16 cellular contexts compared by ENCODE assay signal in genomic region chr2:196515041-196515440, GRCh38.
DNase-seq lines count a peak whose midpoint lies in the region; ATAC-seq and TF ChIP-seq lines count a peak whose summit lies in the region.
"Had no signal": no experiment of that assay in that cellular context is flagged by ENCODE, and none has a peak within 500 bp of the region (broad histone marks: within the 10 kb centered on the region; RNA-seq: fewer than 3 reads in every experiment).

No MANE protein-coding gene starts in this region.

- H3K9me3 ChIP-seq in BE2C, result no peaks in the 10 kb centered on the region
- no peaks in the 10 kb centered on the region for H3K9me3 ChIP-seq in Panc1 (ENCODE audit: control insufficient read depth, insufficient read depth, low read depth, low read length)
- no peaks in the 10 kb centered on the region for H3K9me3 ChIP-seq in prostate gland
- H3K9me3 ChIP-seq: HAP-1, MG63, transverse colon had no signal

- H3K4me3 ChIP-seq in BE2C (ENCODE audit: low read depth, low read length), result no peak overlapping the region
- H3K4me3 ChIP-seq in Panc1 (ENCODE audit: low read depth in 2 of 2, low read length in 2 of 2), result no peak overlapping the region
- H3K4me3 ChIP-seq in prostate gland, result no peak overlapping the region
- H3K4me3 ChIP-seq: HAP-1, MG63, transverse colon had no signal

- no peak for TF ChIP-seq CTCF in BE2C (IDR thresholded peaks at IDR 0.05; ENCODE audit: low read depth, low read length)
- no peak for TF ChIP-seq CTCF in Panc1 (IDR thresholded peaks at IDR 0.05)
- TF ChIP-seq CTCF in prostate gland (IDR thresholded peaks at IDR 0.05), result no peak

- no peaks in the 10 kb centered on the region for H3K36me3 ChIP-seq in BE2C
- no peaks in the 10 kb centered on the region for H3K36me3 ChIP-seq in Panc1 (ENCODE audit: control insufficient read depth, insufficient read depth, low read length)
- H3K36me3 ChIP-seq in prostate gland, result no peaks in the 10 kb centered on the region
- H3K36me3 ChIP-seq: HAP-1, MG63, transverse colon had no signal

- POLR2A ChIA-PET in Panc1 (lab: Charles Lee), result no interaction called here

- CTCF ChIA-PET in Panc1 (lab: Charles Lee), result interaction anchor here (0.6 kb wide), 1 partner anchor 121 kb away, joined by 4 read pairs; no protein-coding TSS in a partner anchor

- DNase-seq in BE2C (peak; percentile 61), NCI-H1694 treated with DMSO at 0.1 percent for 48 hours (lab: John Stamatoyannopoulos, UW) (peak; percentile 39), Panc1 (ENCODE audit: low read depth, low spot score) (no peak), left cardiac atrium (peak; percentile 28), prostate gland (ENCODE audit: low spot score) (no peak), NCI-H187 treated with DMSO at 0.1 percent for 48 hours (lab: John Stamatoyannopoulos, UW) (no peak)
- DNase-seq in stimulated activated CD4-positive, alpha-beta T cell treated with anti-CD3 and anti-CD28 coated beads, Interleukin-4, amount 100 ng/mL, for 1 hour, result no peak
- DNase-seq: activated CD4-positive, alpha-beta T cell treated with anti-CD3 and anti-CD28 coated beads, Interleukin-2, amount 50 U/mL, for 48 hours; activated T-cell treated with anti-CD3 and anti-CD28 coated beads, Interleukin-2, amount 50 U/mL, for 24 hours; CD4-positive, CD25-positive, alpha-beta regulatory T cell; foreskin fibroblast; MG63; NCI-H2081 treated with DMSO at 0.1 percent for 48 hours; transverse colon had no signal

- H3K27me3 ChIP-seq in BE2C, result no peaks in the 10 kb centered on the region
- no peaks in the 10 kb centered on the region for H3K27me3 ChIP-seq in Panc1 (ENCODE audit: control insufficient read depth, insufficient read depth, low read length)
- H3K27me3 ChIP-seq in prostate gland (replicated peaks; ENCODE audit: insufficient read depth), result no peaks in the 10 kb centered on the region
- H3K27me3 ChIP-seq: MG63, transverse colon had no signal

- no TSS peak for BruUV-seq in Panc1 (replicated peaks; lab: Mats Ljungman, UMichigan)

- H3K4me1 ChIP-seq in BE2C (peaks cover 17% of the 10 kb centered on the region), Panc1 (ENCODE audit: control insufficient read depth, insufficient read depth, low read length) (peaks cover 3% of the 10 kb centered on the region; the same call in 1 of the 2 replicates), prostate gland (replicated peaks) (no peaks in the 10 kb centered on the region)
- H3K4me1 ChIP-seq: HAP-1, transverse colon had no signal

- intact Hi-C loops in Panc1 (cut with micrococcal nuclease; ENCODE audit: unreplicated experiment) (no loop called here), left cardiac atrium (cut with DNase I) (no loop called here), prostate gland (cut with DNase I) (no loop called here)

- no peak for TF ChIP-seq POLR2A in prostate gland (IDR thresholded peaks at IDR 0.05)

- 44% methylated on average over 11 of the region's 11 CpGs for WGBS in prostate gland

- H3K27ac ChIP-seq in Panc1 (ENCODE audit: low read length), result no peak overlapping the region
- H3K27ac ChIP-seq in prostate gland, result no peak overlapping the region
- H3K27ac ChIP-seq: transverse colon had no signal

- peak; percentile 41 for ATAC-seq in Panc1
- ATAC-seq in left cardiac atrium, result peak; percentile 70 to 84
- no peak for ATAC-seq in GM19395 (IDR thresholded peaks at IDR 0.05; ENCODE audit: unreplicated experiment)

- in situ Hi-C loops in Panc1 (cut with HindIII; ENCODE audit: low pct_unique_long_range_greater_than_20kb, low sequenced_read_pairs), result no loop called here

Comparison
In these comparisons a context has a peak if more than half of its experiments do, and no peak if none do; other contexts are left out.
1. DNase-seq: peak in BE2C (single experiment), NCI-H1694 treated with DMSO at 0.1 percent for 48 hours (single experiment) and left cardiac atrium (single experiment); none in Panc1 (single experiment), prostate gland (single experiment), NCI-H187 treated with DMSO at 0.1 percent for 48 hours (single experiment) and stimulated activated CD4-positive, alpha-beta T cell treated with anti-CD3 and anti-CD28 coated beads, Interleukin-4, amount 100 ng/mL, for 1 hour (single experiment).